ENCODE assay signal across 2 cellular contexts in genomic region chr2:227395556-227395955, GRCh38.
TF ChIP-seq lines count a peak whose summit lies in the region.

No MANE protein-coding gene starts in this region.

TF ChIP-seq in A549, 52 proteins besides CTCF, POLR2A, EP300 and RAD21 (continued from another document):
- TF ChIP-seq BCL3 (IDR thresholded peaks at IDR 0.05) (no peak), NR3C1 (IDR thresholded peaks at IDR 0.05) (no peak), HDAC2 (IDR thresholded peaks at IDR 0.05) (no peak)

TF ChIP-seq in GM23338, 12 proteins besides CTCF, POLR2A, EP300 and RAD21 (continued from another document):
- TF ChIP-seq ZNF462 (CRISPR knock-in tag; IDR thresholded peaks at IDR 0.05) (no peak), POLR2AphosphoS5 (IDR thresholded peaks at IDR 0.05; ENCODE audit: low read depth) (no peak), STAT1 (IDR thresholded peaks at IDR 0.05; ENCODE audit: unreplicated experiment) (no peak), EZH2 (IDR thresholded peaks at IDR 0.05; ENCODE audit: low read depth, unreplicated experiment) (no peak), JUNB (IDR thresholded peaks at IDR 0.05; ENCODE audit: unreplicated experiment) (no peak), ZNF114 (CRISPR knock-in tag; IDR thresholded peaks at IDR 0.05) (no peak), NANOG (IDR thresholded peaks at IDR 0.05; ENCODE audit: borderline replicate concordance) (no peak), EZH2phosphoT487 (IDR thresholded peaks at IDR 0.05; ENCODE audit: unreplicated experiment) (no peak), REST (IDR thresholded peaks at IDR 0.05; ENCODE audit: unreplicated experiment) (no peak)
